In the genomic region with DNA sequence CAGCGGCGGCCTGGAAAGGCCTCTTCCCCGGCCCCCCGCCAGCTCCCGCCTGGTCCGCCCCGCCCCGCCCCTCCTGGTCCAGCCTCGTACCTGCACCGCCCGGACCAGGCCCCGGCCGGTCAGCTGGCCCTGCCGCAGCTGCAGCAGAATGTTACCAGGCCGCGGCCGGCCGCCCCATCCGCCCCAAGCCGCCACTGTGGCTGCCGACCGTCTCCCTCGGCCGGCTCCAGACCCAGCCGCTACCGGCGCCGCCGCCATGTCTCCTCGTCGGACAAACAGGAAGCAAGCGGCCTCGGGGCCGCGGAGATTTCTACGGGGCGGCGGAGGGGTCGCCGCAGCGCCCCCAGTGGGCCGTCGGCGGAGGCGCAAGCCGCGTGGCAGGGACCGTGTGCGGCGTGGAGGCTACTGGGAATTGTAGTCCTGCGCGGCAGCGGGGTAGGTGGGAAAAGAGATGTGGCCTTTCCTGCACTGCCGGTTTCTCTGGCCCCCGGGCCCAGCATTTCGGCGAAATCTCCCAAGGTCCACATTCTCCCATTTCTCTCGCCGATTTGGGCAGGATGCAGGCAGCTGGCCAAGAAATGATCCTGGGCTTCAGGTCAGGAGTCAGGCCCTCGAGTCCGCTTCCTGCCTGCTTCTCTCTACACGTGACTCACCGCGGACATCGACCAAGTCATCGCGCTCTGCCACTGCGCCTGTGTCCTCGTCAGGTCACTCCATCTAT, we compare ENCODE assay signal across 8 cellular contexts. TPM values are rescaled to one million over a fixed set of nuclear protein-coding genes. Genes with fewer than 3 reads are reported as not detected.
DNase-seq lines count a peak whose midpoint lies in the region; ATAC-seq, FAIRE-seq and TF ChIP-seq lines count a peak whose summit lies in the region.

A gene with protein sequence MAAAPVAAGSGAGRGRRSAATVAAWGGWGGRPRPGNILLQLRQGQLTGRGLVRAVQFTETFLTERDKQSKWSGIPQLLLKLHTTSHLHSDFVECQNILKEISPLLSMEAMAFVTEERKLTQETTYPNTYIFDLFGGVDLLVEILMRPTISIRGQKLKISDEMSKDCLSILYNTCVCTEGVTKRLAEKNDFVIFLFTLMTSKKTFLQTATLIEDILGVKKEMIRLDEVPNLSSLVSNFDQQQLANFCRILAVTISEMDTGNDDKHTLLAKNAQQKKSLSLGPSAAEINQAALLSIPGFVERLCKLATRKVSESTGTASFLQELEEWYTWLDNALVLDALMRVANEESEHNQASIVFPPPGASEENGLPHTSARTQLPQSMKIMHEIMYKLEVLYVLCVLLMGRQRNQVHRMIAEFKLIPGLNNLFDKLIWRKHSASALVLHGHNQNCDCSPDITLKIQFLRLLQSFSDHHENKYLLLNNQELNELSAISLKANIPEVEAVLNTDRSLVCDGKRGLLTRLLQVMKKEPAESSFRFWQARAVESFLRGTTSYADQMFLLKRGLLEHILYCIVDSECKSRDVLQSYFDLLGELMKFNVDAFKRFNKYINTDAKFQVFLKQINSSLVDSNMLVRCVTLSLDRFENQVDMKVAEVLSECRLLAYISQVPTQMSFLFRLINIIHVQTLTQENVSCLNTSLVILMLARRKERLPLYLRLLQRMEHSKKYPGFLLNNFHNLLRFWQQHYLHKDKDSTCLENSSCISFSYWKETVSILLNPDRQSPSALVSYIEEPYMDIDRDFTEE (minus strand): TSS at position 284 of the 721 bp plus-strand sequence. CDS start 26 bp downstream, at position 258.

- H3K4me3 ChIP-seq in uterus: peak within 1 kb of the TSS; percentile 76

- FAIRE-seq in GM12891 (lab: Jason Lieb, UNC): peak; percentile 99

- peak; percentile 98 for ATAC-seq in HG02759 (IDR thresholded peaks at IDR 0.05; ENCODE audit: unreplicated experiment)
- ATAC-seq in left ventricle myocardium superior: peak; percentile 95

- peak within 1 kb of the TSS; percentile 86 to 89 for H3K27ac ChIP-seq in uterus

- H3K9me3 ChIP-seq in uterus: no peaks in the 10 kb centered on the region

- DNase-seq in GM12891 (ENCODE audit: insufficient read length, low spot score) (peak; percentile 81), NCI-H128 (lab: John Stamatoyannopoulos, UW; ENCODE audit: unreplicated experiment) (peak; percentile 79), amygdala (lab: John Stamatoyannopoulos, UW) (peak; percentile 29 to 91 (median 81)), left ventricle myocardium superior (peak; percentile 95), pulmonary artery endothelial cell (ENCODE audit: low read depth, low spot score) (peak; percentile 60), uterus (peak; percentile 85 to 91)

- TF ChIP-seq POLR2A in GM12891 (IDR thresholded peaks at IDR 0.05; ENCODE audit: low read depth, low read length) (peak; percentile 73), uterus (IDR thresholded peaks at IDR 0.05) (peak; percentile 63 to 78)

- H3K36me3 ChIP-seq in uterus: no peaks in the 10 kb centered on the region

- peaks cover 0 to 5% of the 10 kb centered on the region in 2 donors for H3K4me1 ChIP-seq in uterus

- intact Hi-C loops in T-helper 1 cell treated with Interleukin-12 subunit alpha and Interleukin-12 subunit beta and Interleukin-4 antibody, amounts not matched to agents 30 ng/mL and 1 ng/mL, for 36 hours (cut with micrococcal nuclease): loop anchor here (1.0 to 10.0 kb wide), 12 partner anchors 55 to 790 kb away; a partner anchor contains a TSS
- intact Hi-C loops in left ventricle myocardium superior (cut with micrococcal nuclease) (loop anchor here (10.0 kb wide), 1 partner anchor 52 kb away; a partner anchor contains a TSS), uterus (cut with DNase I; ENCODE audit: low total_unique reads) (loop anchor here (10.0 kb wide), 1 partner anchor 218 kb away; a partner anchor contains a TSS)

- peak; percentile 94 to 99 (median 98) for TF ChIP-seq CTCF in uterus (IDR thresholded peaks at IDR 0.05)

- no peaks in the 10 kb centered on the region for H3K27me3 ChIP-seq in uterus

TF ChIP-seq in GM12891, 5 proteins besides CTCF, POLR2A, EP300 and RAD21:
- TF ChIP-seq POLR2AphosphoS5 (IDR thresholded peaks at IDR 0.05; ENCODE audit: low read depth, low read length) (peak; percentile 70), POU2F2 (IDR thresholded peaks at IDR 0.05; ENCODE audit: low read depth, low read length) (no peak), SPI1 (IDR thresholded peaks at IDR 0.05; ENCODE audit: low read depth, low read length) (no peak), TAF1 (IDR thresholded peaks at IDR 0.05; ENCODE audit: low read depth, low read length) (peak; percentile 73; the same call in 1 of the 2 replicates), PAX5 (IDR thresholded peaks at IDR 0.05; ENCODE audit: insufficient read depth, low read length, severe bottlenecking) (peak; percentile 43)

RNA-seq across cellular contexts. Expression of the gene that starts here (rescaled TPM):
- 32.3 TPM for polyA plus RNA-seq in GM12891 (2012; ENCODE audit: low read depth, missing spikeins)
- total RNA-seq in T-helper 1 cell treated with Interleukin-12 subunit alpha and Interleukin-12 subunit beta and Interleukin-4 antibody, amounts not matched to agents 30 ng/mL and 1 ng/mL, for 36 hours: 59.2 and 60.7 TPM in 2 replicates
- total RNA-seq in left ventricle myocardium superior (33.7 TPM), pulmonary artery endothelial cell (85.0 and 86.1 TPM in 2 replicates), uterus (10 to 100 TPM; 20.0 to 77.5 (median 49.6) TPM)

Comparison
In these comparisons a context has a peak if more than half of its experiments do, and no peak if none do; other contexts are left out.
1. Peak in every context shown above with its lines: DNase-seq, ATAC-seq, H3K4me3 ChIP-seq and H3K27ac ChIP-seq.